In genomic region chr4:6562931-6563901, GRCh38 we compare ENCODE assay signal across 1 cellular context.
A peak's percentile ranks its signal among the peaks of the same experiment; 100 is the strongest.
TF ChIP-seq lines count a peak whose summit lies in the region.

No MANE protein-coding gene starts in this region.

TF ChIP-seq in H1, 55 proteins besides CTCF, POLR2A, EP300 and RAD21 (continued from another document):
- TF ChIP-seq EZH2 (IDR thresholded peaks at IDR 0.05; ENCODE audit: low read depth, low read length, severe bottlenecking), result peak; percentile 82
- TF ChIP-seq CHD7 (IDR thresholded peaks at IDR 0.05; ENCODE audit: insufficient replicate concordance, low read length), result no peak
